Comparison of ENCODE assay signal across 1 cellular context in genomic region chr3:48400824-48401433, GRCh38.
TF ChIP-seq lines count a peak whose summit lies in the region.

No MANE protein-coding gene starts in this region.

TF ChIP-seq in HEK293, 187 proteins besides CTCF, POLR2A, EP300 and RAD21:
- TF ChIP-seq ZEB2 (tag by site-specific recombination; IDR thresholded peaks at IDR 0.05) (0 out of 2 replicates have a peak, but pooled peaks have one; percentile 46), ZSCAN16 (tag by site-specific recombination; IDR thresholded peaks at IDR 0.05) (no peak), ZNF660 (tag by site-specific recombination; IDR thresholded peaks at IDR 0.05) (peak; percentile 53; the same call in 1 of the 2 replicates), ZNF121 (tag by site-specific recombination; IDR thresholded peaks at IDR 0.05) (peak; percentile 100), SCRT1 (tag by site-specific recombination; IDR thresholded peaks at IDR 0.05; ENCODE audit: borderline replicate concordance) (peak; percentile 82), ZNF654 (tag by site-specific recombination; IDR thresholded peaks at IDR 0.05; ENCODE audit: low read depth) (peak; percentile 89), ZBTB6 (tag by site-specific recombination; IDR thresholded peaks at IDR 0.05) (0 out of 2 replicates have a peak, but pooled peaks have one; percentile 16), SCRT2 (tag by site-specific recombination; IDR thresholded peaks at IDR 0.05) (peak; percentile 70), ZNF843 (tag by site-specific recombination; IDR thresholded peaks at IDR 0.05) (no peak)
